8 cellular contexts compared by ENCODE assay signal in genomic region chrY:7342732-7343131, GRCh38.
DNase-seq lines count a peak whose midpoint lies in the region; ATAC-seq lines count a peak whose summit lies in the region.
"Not testable (repeated sequence)": the region's sequence is repeated elsewhere in the genome, so short reads cannot be mapped to it uniquely, and the experiment has no call there.

No MANE protein-coding gene starts in this region.

- peak; percentile 76 for DNase-seq in CD1c-positive myeloid dendritic cell (ENCODE audit: extremely low spot score)
- DNase-seq in T-helper 17 cell; activated CD8-positive, alpha-beta T cell treated with anti-CD3 and anti-CD28 coated beads, Interleukin-2, amount 10 ng/mL, durations not matched to agents 7 days and 5 days: not testable (repeated sequence)
- peak in 1 of 9 donors; percentile 30 for DNase-seq in naive thymus-derived CD4-positive, alpha-beta T cell
- peak; percentile 58 for DNase-seq in stimulated activated CD4-positive, alpha-beta T cell treated with anti-CD3 and anti-CD28 coated beads, Interleukin-4, amount 100 ng/mL, for 24 hours

- H3K27ac ChIP-seq in naive thymus-derived CD4-positive, alpha-beta T cell (ENCODE audit: low read depth, low read length) = not testable (repeated sequence)
- peak overlapping the region; percentile 23 for H3K27ac ChIP-seq in urinary bladder (ENCODE audit: low read depth)

- peaks cover 24% of the 10 kb centered on the region for H3K4me1 Mint-ChIP-seq in T-helper 17 cell
- H3K4me1 Mint-ChIP-seq in activated CD8-positive, alpha-beta T cell treated with anti-CD3 and anti-CD28 coated beads, Interleukin-2, amount 10 ng/mL, durations not matched to agents 7 days and 5 days (ENCODE audit: low read depth) = peaks cover 50% of the 10 kb centered on the region
- H3K4me1 Mint-ChIP-seq in activated naive CD4-positive, alpha-beta T cell treated with anti-CD3 and anti-CD28 coated beads, Interleukin-2, amount 50 U/mL, for 24 hours = peaks cover 67% of the 10 kb centered on the region
- H3K4me1 Mint-ChIP-seq in dendritic cell treated with granulocyte-macrophage colony-stimulating factor and Interleukin-4, amounts not matched to agents 40 ng/mL and 50 ng/mL, for 4 days (ENCODE audit: low read depth) = peaks cover 39% of the 10 kb centered on the region
- H3K4me1 Mint-ChIP-seq in naive thymus-derived CD4-positive, alpha-beta T cell = peaks cover 0 to 59% (median 26%) of the 10 kb centered on the region in 7 donors

- H3K4me3 Mint-ChIP-seq in T-helper 17 cell; activated CD8-positive, alpha-beta T cell treated with anti-CD3 and anti-CD28 coated beads, Interleukin-2, amount 10 ng/mL, durations not matched to agents 7 days and 5 days; dendritic cell treated with granulocyte-macrophage colony-stimulating factor and Interleukin-4, amounts not matched to agents 40 ng/mL and 50 ng/mL, for 4 days: not testable (repeated sequence)
- peak overlapping the region; percentile 51 for H3K4me3 Mint-ChIP-seq in activated naive CD4-positive, alpha-beta T cell treated with anti-CD3 and anti-CD28 coated beads, Interleukin-2, amount 50 U/mL, for 24 hours
- peak overlapping the region in 4 of 10 donors; percentile 5 to 47 (median 36) for H3K4me3 Mint-ChIP-seq in naive thymus-derived CD4-positive, alpha-beta T cell

- H3K36me3 Mint-ChIP-seq in T-helper 17 cell (ENCODE audit: low read depth); activated naive CD4-positive, alpha-beta T cell treated with anti-CD3 and anti-CD28 coated beads, Interleukin-2, amount 50 U/mL, for 24 hours: not testable (repeated sequence)
- peaks cover 48% of the 10 kb centered on the region for H3K36me3 Mint-ChIP-seq in activated CD8-positive, alpha-beta T cell treated with anti-CD3 and anti-CD28 coated beads, Interleukin-2, amount 10 ng/mL, durations not matched to agents 7 days and 5 days (ENCODE audit: low read depth)
- H3K36me3 Mint-ChIP-seq in dendritic cell treated with granulocyte-macrophage colony-stimulating factor and Interleukin-4, amounts not matched to agents 40 ng/mL and 50 ng/mL, for 4 days (ENCODE audit: low read depth) = peaks cover 82% of the 10 kb centered on the region
- peaks cover 0 to 34% (median 0%) of the 10 kb centered on the region in 5 donors for H3K36me3 Mint-ChIP-seq in naive thymus-derived CD4-positive, alpha-beta T cell

- peaks cover 12 to 32% of the 10 kb centered on the region in 2 donors for H3K4me1 ChIP-seq in naive thymus-derived CD4-positive, alpha-beta T cell (ENCODE audit: control insufficient read depth in 2 of 2, insufficient read depth in 2 of 2, low read length in 2 of 2)
- H3K4me1 ChIP-seq in urinary bladder (ENCODE audit: insufficient read depth) = not testable (repeated sequence)

- WGBS in urinary bladder = 69% methylated on average over 16 of the region's 16 CpGs

- H3K9me3 Mint-ChIP-seq in activated CD8-positive, alpha-beta T cell treated with anti-CD3 and anti-CD28 coated beads, Interleukin-2, amount 10 ng/mL, durations not matched to agents 7 days and 5 days (ENCODE audit: insufficient read depth); activated naive CD4-positive, alpha-beta T cell treated with anti-CD3 and anti-CD28 coated beads, Interleukin-2, amount 50 U/mL, for 24 hours; dendritic cell treated with granulocyte-macrophage colony-stimulating factor and Interleukin-4, amounts not matched to agents 40 ng/mL and 50 ng/mL, for 4 days; naive thymus-derived CD4-positive, alpha-beta T cell: not testable (repeated sequence)

- ATAC-seq in T-helper 17 cell; activated CD8-positive, alpha-beta T cell treated with anti-CD3 and anti-CD28 coated beads, Interleukin-2, amount 10 ng/mL, durations not matched to agents 7 days and 5 days; naive thymus-derived CD4-positive, alpha-beta T cell: not testable (repeated sequence)

- POLR2A ChIA-PET in activated CD8-positive, alpha-beta T cell treated with anti-CD3 and anti-CD28 coated beads, Interleukin-2, amount 10 ng/mL, durations not matched to agents 7 days and 5 days (lab: Charles Lee); naive thymus-derived CD4-positive, alpha-beta T cell (lab: Charles Lee): not testable (repeated sequence)

- not testable (repeated sequence) for H3K9me3 ChIP-seq in T-helper 17 cell (ENCODE audit: control insufficient read depth, low read length, poor library complexity, severe bottlenecking); naive thymus-derived CD4-positive, alpha-beta T cell (ENCODE audit: control insufficient read depth in 2 of 3, low read length in 3 of 3)

- H3K27me3 ChIP-seq in naive thymus-derived CD4-positive, alpha-beta T cell (ENCODE audit: control insufficient read depth in 2 of 2, insufficient read depth in 2 of 2, low read length in 2 of 2) = not testable (repeated sequence)

- CTCF ChIA-PET in activated CD8-positive, alpha-beta T cell treated with anti-CD3 and anti-CD28 coated beads, Interleukin-2, amount 10 ng/mL, durations not matched to agents 7 days and 5 days (lab: Charles Lee) = not testable (repeated sequence)
- CTCF ChIA-PET in naive thymus-derived CD4-positive, alpha-beta T cell (lab: Charles Lee) = interaction anchor here (0.7 to 1.2 kb wide), 4 partner anchors 25 to 72 kb away, joined by 3 to 5 read pairs (median 4); no protein-coding TSS in a partner anchor

- H3K4me3 ChIP-seq in naive thymus-derived CD4-positive, alpha-beta T cell (ENCODE audit: low read length); urinary bladder (ENCODE audit: low read depth, low read length): not testable (repeated sequence)

- H3K27ac Mint-ChIP-seq in T-helper 17 cell = peak overlapping the region; percentile 87
- peak overlapping the region; percentile 63 for H3K27ac Mint-ChIP-seq in activated CD8-positive, alpha-beta T cell treated with anti-CD3 and anti-CD28 coated beads, Interleukin-2, amount 10 ng/mL, durations not matched to agents 7 days and 5 days
- H3K27ac Mint-ChIP-seq in activated naive CD4-positive, alpha-beta T cell treated with anti-CD3 and anti-CD28 coated beads, Interleukin-2, amount 50 U/mL, for 24 hours = peak overlapping the region; percentile 83
- H3K27ac Mint-ChIP-seq in dendritic cell treated with granulocyte-macrophage colony-stimulating factor and Interleukin-4, amounts not matched to agents 40 ng/mL and 50 ng/mL, for 4 days = peak overlapping the region; percentile 80
- peak overlapping the region in 5 of 9 donors; percentile 65 to 92 (median 82) for H3K27ac Mint-ChIP-seq in naive thymus-derived CD4-positive, alpha-beta T cell

- H3K36me3 ChIP-seq in naive thymus-derived CD4-positive, alpha-beta T cell (ENCODE audit: control insufficient read depth in 2 of 3, insufficient read depth in 3 of 3, low read length in 3 of 3); urinary bladder (ENCODE audit: insufficient read depth): not testable (repeated sequence)

- H3K27me3 Mint-ChIP-seq in T-helper 17 cell; activated CD8-positive, alpha-beta T cell treated with anti-CD3 and anti-CD28 coated beads, Interleukin-2, amount 10 ng/mL, durations not matched to agents 7 days and 5 days (ENCODE audit: low read depth); activated naive CD4-positive, alpha-beta T cell treated with anti-CD3 and anti-CD28 coated beads, Interleukin-2, amount 50 U/mL, for 24 hours; dendritic cell treated with granulocyte-macrophage colony-stimulating factor and Interleukin-4, amounts not matched to agents 40 ng/mL and 50 ng/mL, for 4 days; naive thymus-derived CD4-positive, alpha-beta T cell: not testable (repeated sequence)

- intact Hi-C loops in dendritic cell treated with granulocyte-macrophage colony-stimulating factor and Interleukin-4, amounts not matched to agents 40 ng/mL and 50 ng/mL, for 4 days (cut with micrococcal nuclease) = not testable (repeated sequence)
- intact Hi-C loops in naive thymus-derived CD4-positive, alpha-beta T cell (cut with micrococcal nuclease) = loop anchor here in 1 of 2 donors (5.0 to 10.0 kb wide), 2 partner anchors 472 to 665 kb away; no protein-coding TSS in a partner anchor
